ENCODE assay signal across 5 cellular contexts in the genomic region with DNA sequence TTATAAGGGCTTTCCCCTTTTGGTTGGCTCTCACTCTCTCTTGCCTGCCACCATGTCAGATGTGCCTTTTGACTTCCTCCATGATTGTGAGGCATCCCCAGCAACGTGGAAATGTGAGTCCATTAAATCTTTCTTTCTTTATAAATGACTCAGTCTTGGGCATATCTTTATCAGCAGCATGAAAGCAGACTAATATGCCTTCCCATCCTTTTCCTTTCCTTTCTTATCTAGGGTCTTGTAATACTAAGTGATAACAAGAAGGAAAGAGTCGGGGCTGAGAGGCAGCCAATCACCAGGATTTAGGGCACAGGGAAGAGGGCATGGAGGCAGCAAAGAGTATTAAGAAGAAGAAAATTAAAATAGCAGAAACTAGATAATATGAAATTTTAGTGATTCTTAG.
"Had no signal": no experiment of that assay in that cellular context is flagged by ENCODE, and none has a peak within 500 bp of the region (broad histone marks: within the 10 kb centered on the region; RNA-seq: fewer than 3 reads in every experiment).

No MANE protein-coding gene starts in this region.

- ATAC-seq: GM23338, HepG2 had no signal

- H3K4me3 ChIP-seq: GM23338 had no signal

- DNase-seq: H9, HCEC 1CT, KBM-7 had no signal
